1 cellular context compared by ENCODE assay signal in genomic region chr11:77589521-77590193, GRCh38.
TF ChIP-seq lines count a peak whose summit lies in the region.

Gene AQP11 (plus strand): TSS chr11:77589953. CDS start chr11:77589993, 40 bp downstream.

TF ChIP-seq in GM12878, 131 proteins besides CTCF, POLR2A, EP300 and RAD21 (continued from another document):
- TF ChIP-seq ZBTB4 (CRISPR knock-in tag; IDR thresholded peaks at IDR 0.05) (no peak), MYC (IDR thresholded peaks at IDR 0.05; ENCODE audit: insufficient read depth, insufficient read length, insufficient replicate concordance, low read length, severe bottlenecking) (no peak), MEF2A (IDR thresholded peaks at IDR 0.05; ENCODE audit: insufficient read depth, low read depth, low read length) (no peak), CREM (IDR thresholded peaks at IDR 0.05; ENCODE audit: low read depth) (no peak), KAT2A (conservative IDR thresholded peaks at IDR 0.05; ENCODE audit: control insufficient read depth, low read depth, low read length) (no peak), RB1 (IDR thresholded peaks at IDR 0.05; ENCODE audit: borderline replicate concordance) (peak; percentile 27; the same call in 1 of the 2 replicates), FOXK2 (IDR thresholded peaks at IDR 0.05) (no peak)
